In the genomic region with DNA sequence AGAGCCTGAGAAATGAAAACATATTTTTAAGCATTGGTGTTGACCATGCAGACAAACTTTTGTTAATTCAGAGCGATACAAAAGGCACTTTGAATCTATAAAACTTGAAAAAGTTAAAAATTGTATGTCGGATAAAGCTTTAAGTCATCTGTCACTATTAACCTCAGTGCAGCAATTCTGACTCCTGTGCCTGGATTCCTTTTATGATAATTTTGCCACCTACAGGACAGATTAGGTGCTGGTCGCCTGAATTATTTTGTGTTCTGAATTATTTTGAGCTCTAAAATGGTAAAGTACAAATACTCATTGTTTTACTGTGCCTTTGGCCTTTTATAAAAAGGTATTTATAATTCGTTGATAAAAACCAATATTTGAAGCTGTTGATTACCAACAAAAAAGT, we compare ENCODE assay signal across 8 cellular contexts. TPM values are rescaled to one million over a fixed set of nuclear protein-coding genes. Genes with fewer than 3 reads are reported as not detected.
DNase-seq lines count a peak whose midpoint lies in the region; ATAC-seq, FAIRE-seq and TF ChIP-seq lines count a peak whose summit lies in the region.

No MANE protein-coding gene starts in this region.

- H3K9me3 ChIP-seq in A549 (no peaks in the 10 kb centered on the region), esophagus muscularis mucosa (no peaks in the 10 kb centered on the region), gastrocnemius medialis (no peaks in the 10 kb centered on the region)

- peaks cover 46% of the 10 kb centered on the region for H3K36me3 Mint-ChIP-seq in stimulated activated effector memory CD8-positive, alpha-beta T cell treated with anti-CD3 and anti-CD28 coated beads, Interleukin-12 subunit alpha, Interleukin-12 subunit beta, amount 100 ng/mL, for 72 hours
- H3K36me3 Mint-ChIP-seq in activated T-cell treated with anti-CD3 and anti-CD28 coated beads, Interleukin-2, amount 50 U/mL, for 72 hours (ENCODE audit: insufficient read depth in 2 of 2) = peaks cover 16 to 38% of the 10 kb centered on the region in 2 donors

- CTCF ChIA-PET in A549 (lab: Yijun Ruan, JAX) = interaction anchor here (0.6 to 1.4 kb wide), 8 partner anchors 8 to 336 kb away, joined by 3 to 7 read pairs (median 4); a partner anchor contains a TSS

- no peak overlapping the region for H3K4me3 ChIP-seq in A549
- no peak overlapping the region for H3K4me3 ChIP-seq in esophagus muscularis mucosa
- no peak overlapping the region for H3K4me3 ChIP-seq in gastrocnemius medialis

- 0 out of 6 replicates have a peak, but pooled peaks of 1 of the 2 experiments have one; percentile 45 for ATAC-seq in A549
- ATAC-seq in stimulated activated effector memory CD8-positive, alpha-beta T cell treated with anti-CD3 and anti-CD28 coated beads, Interleukin-12 subunit alpha, Interleukin-12 subunit beta, amount 100 ng/mL, for 72 hours = peak; percentile 66
- ATAC-seq in activated T-cell treated with anti-CD3 and anti-CD28 coated beads, Interleukin-2, amount 50 U/mL, for 72 hours (replicated peaks in 1 of 2) = no peak
- ATAC-seq in gastrocnemius medialis = no peak

- no peaks in the 10 kb centered on the region for H3K9me3 Mint-ChIP-seq in stimulated activated effector memory CD8-positive, alpha-beta T cell treated with anti-CD3 and anti-CD28 coated beads, Interleukin-12 subunit alpha, Interleukin-12 subunit beta, amount 100 ng/mL, for 72 hours
- H3K9me3 Mint-ChIP-seq in activated T-cell treated with anti-CD3 and anti-CD28 coated beads, Interleukin-2, amount 50 U/mL, for 72 hours = peaks cover 4 to 7% of the 10 kb centered on the region in 2 donors

- H3K27ac ChIP-seq in A549 = no peak overlapping the region
- H3K27ac ChIP-seq in esophagus muscularis mucosa (replicated peaks in 1 of 4) = no peak overlapping the region
- H3K27ac ChIP-seq in gastrocnemius medialis = no peak overlapping the region

- H3K27ac Mint-ChIP-seq in stimulated activated effector memory CD8-positive, alpha-beta T cell treated with anti-CD3 and anti-CD28 coated beads, Interleukin-12 subunit alpha, Interleukin-12 subunit beta, amount 100 ng/mL, for 72 hours = no peak overlapping the region
- no peak overlapping the region for H3K27ac Mint-ChIP-seq in activated T-cell treated with anti-CD3 and anti-CD28 coated beads, Interleukin-2, amount 50 U/mL, for 72 hours

- H3K27me3 ChIP-seq in esophagus muscularis mucosa (no peaks in the 10 kb centered on the region), gastrocnemius medialis (no peaks in the 10 kb centered on the region)

- DNase-seq in A549 (ENCODE audit: low read depth in 1 of 2, low spot score in 1 of 2) (peak in 1 of 2 experiments; percentile 28), MV-4-11 (lab: John Stamatoyannopoulos, UW) (peak; percentile 28), esophagus muscularis mucosa (ENCODE audit: extremely low spot score) (no peak), gastrocnemius medialis (no peak), NK-92 (lab: John Stamatoyannopoulos, UW; ENCODE audit: unreplicated experiment) (no peak)
- no peak for DNase-seq in stimulated activated effector memory CD8-positive, alpha-beta T cell treated with anti-CD3 and anti-CD28 coated beads, Interleukin-12 subunit alpha, Interleukin-12 subunit beta, amount 100 ng/mL, for 72 hours (ENCODE audit: low spot score in 2 of 2)
- DNase-seq in activated T-cell treated with anti-CD3 and anti-CD28 coated beads, Interleukin-2, amount 50 U/mL, for 72 hours = no peak

- no peak for FAIRE-seq in A549 (lab: Jason Lieb, UNC)

- H3K4me3 Mint-ChIP-seq in stimulated activated effector memory CD8-positive, alpha-beta T cell treated with anti-CD3 and anti-CD28 coated beads, Interleukin-12 subunit alpha, Interleukin-12 subunit beta, amount 100 ng/mL, for 72 hours = no peak overlapping the region
- H3K4me3 Mint-ChIP-seq in activated T-cell treated with anti-CD3 and anti-CD28 coated beads, Interleukin-2, amount 50 U/mL, for 72 hours = no peak overlapping the region

- TF ChIP-seq EP300 in A549 (IDR thresholded peaks at IDR 0.05) = no peak
- TF ChIP-seq EP300 in esophagus muscularis mucosa (IDR thresholded peaks at IDR 0.05) = no peak

- POLR2A ChIA-PET in A549 (lab: Yijun Ruan, JAX) = interaction anchor here (1.0 to 2.0 kb wide), 3 partner anchors 19 to 129 kb away, joined by 3 to 5 read pairs (median 5); a partner anchor contains a TSS

- H3K36me3 ChIP-seq in esophagus muscularis mucosa (peaks cover 0 to 16% (median 0%) of the 10 kb centered on the region in 4 donors), gastrocnemius medialis (no peaks in the 10 kb centered on the region)

- TF ChIP-seq POLR2A in A549 (IDR thresholded peaks at IDR 0.05; ENCODE audit: low read length) = no peak
- TF ChIP-seq POLR2A in esophagus muscularis mucosa (IDR thresholded peaks at IDR 0.05; ENCODE audit: low read depth) = no peak
- TF ChIP-seq POLR2A in gastrocnemius medialis (IDR thresholded peaks at IDR 0.05) = no peak

- peaks cover 21% of the 10 kb centered on the region for H3K4me1 Mint-ChIP-seq in stimulated activated effector memory CD8-positive, alpha-beta T cell treated with anti-CD3 and anti-CD28 coated beads, Interleukin-12 subunit alpha, Interleukin-12 subunit beta, amount 100 ng/mL, for 72 hours
- peaks cover 27% of the 10 kb centered on the region for H3K4me1 Mint-ChIP-seq in activated T-cell treated with anti-CD3 and anti-CD28 coated beads, Interleukin-2, amount 50 U/mL, for 72 hours (ENCODE audit: low read depth)

- peak; percentile 19 to 36; a peak in 4 of 5 replicates for TF ChIP-seq RAD21 in A549 (conservative IDR thresholded peaks at IDR 0.05 in 1 of 2, IDR thresholded peaks at IDR 0.05 in 1 of 2)

- TF ChIP-seq CTCF in A549 (IDR thresholded peaks at IDR 0.05) (peak; percentile 25; the same call in 1 of the 3 replicates), GM12874 (IDR thresholded peaks at IDR 0.05; ENCODE audit: insufficient read depth, low read depth, low read length) (peak; percentile 25; the same call in 1 of the 2 replicates), esophagus muscularis mucosa (IDR thresholded peaks at IDR 0.05) (peak; percentile 14 to 46 (median 20)), gastrocnemius medialis (IDR thresholded peaks at IDR 0.05 in 4 of 5, conservative IDR thresholded peaks at IDR 0.05 in 1 of 5) (no peak)

- H3K4me1 ChIP-seq in A549 (no peaks in the 10 kb centered on the region), esophagus muscularis mucosa (no peaks in the 10 kb centered on the region), gastrocnemius medialis (no peaks in the 10 kb centered on the region)

- in situ Hi-C loops in gastrocnemius medialis (cut with MboI; ENCODE audit: low sequenced_read_pairs in 4 of 4) = no loop called here

- intact Hi-C loops in esophagus muscularis mucosa (cut with DNase I) = no loop called here
- intact Hi-C loops in gastrocnemius medialis (cut with DNase I; ENCODE audit: low total_unique reads) = no loop called here

- no peak overlapping the region for H3K4me2 ChIP-seq in A549

- H3K27me3 Mint-ChIP-seq in activated T-cell treated with anti-CD3 and anti-CD28 coated beads, Interleukin-2, amount 50 U/mL, for 72 hours (ENCODE audit: low read depth) = no peaks in the 10 kb centered on the region

- WGBS in A549 (ENCODE audit: missing lambda C conversion rate) = 5% methylated on average over 4 of the region's 4 CpGs
- 54% methylated on average over 4 of the region's 4 CpGs for WGBS in esophagus muscularis mucosa

TF ChIP-seq in A549, 52 proteins besides CTCF, POLR2A, EP300 and RAD21:
- TF ChIP-seq SMC3 (IDR thresholded peaks at IDR 0.05) (0 out of 3 replicates have a peak, but pooled peaks have one; percentile 25), FOSB (CRISPR knock-in tag; IDR thresholded peaks at IDR 0.05) (no peak), CEBPB (IDR thresholded peaks at IDR 0.05) (no peak)

RNA-seq across cellular contexts. Expression of a gene that starts 19.4 kb away (rescaled TPM):
- 11.6 and 17.4 TPM in 2 replicates for polyA plus RNA-seq in A549 (2011; rRNA removed)
- 22.5 and 23.1 TPM in 2 replicates for polyA plus RNA-seq in A549 (2012; cell fraction: cytosol; rRNA removed)
- polyA plus RNA-seq in A549 (2012; cell fraction: nucleus; rRNA removed) = 19.3 and 22.8 TPM in 2 replicates
- polyA plus RNA-seq in A549 (2017; fragmentation: RNase III; extraction: RNeasy Plus Mini Kit Qiagen cat#74134 plus additional on column Dnase treatment) = 18.3 to 24.9 TPM (median 18.6 TPM) in 3 replicates
- 13.1 and 15.2 TPM in 2 replicates for polyA minus RNA-seq in A549 (2011; rRNA and poly(A)+ RNA removed)
- 10 to 100 TPM; 19.5 to 34.1 (median 24.1) TPM for total RNA-seq in esophagus muscularis mucosa
- total RNA-seq in activated T-cell treated with anti-CD3 and anti-CD28 coated beads, Interleukin-2, amount 50 U/mL, for 72 hours = 10 to 100 TPM; 74.7 to 79.9 TPM
- total RNA-seq in gastrocnemius medialis = 10 to 100 TPM in 2 of 4 donors, 1 to 10 TPM in 2; 4.9 to 23.7 (median 9.1) TPM

RNA-seq across cellular contexts. Expression of a gene that starts 53.7 kb away (rescaled TPM):
- polyA plus RNA-seq in A549 (2011; rRNA removed) (0.30 and 0.81 TPM in 2 replicates), A549 (2017; fragmentation: RNase III; extraction: RNeasy Plus Mini Kit Qiagen cat#74134 plus additional on column Dnase treatment) (0.13 to 0.18 TPM (median 0.14 TPM) in 3 replicates)
- polyA plus RNA-seq in A549 (2012; cell fraction: cytosol; rRNA removed) = 0.07 and 0.12 TPM in 2 replicates
- 0.04 and 0.07 TPM in 2 replicates for polyA plus RNA-seq in A549 (2012; cell fraction: nucleus; rRNA removed)
- 0.10 and 0.21 TPM in 2 replicates for polyA minus RNA-seq in A549 (2011; rRNA and poly(A)+ RNA removed)
- total RNA-seq in esophagus muscularis mucosa (1 to 10 TPM; 3.3 to 5.2 (median 4.3) TPM), gastrocnemius medialis (1 to 10 TPM in 3 of 4 donors, under 1 TPM in 1; 0.85 to 6.4 (median 3.1) TPM)
- total RNA-seq in activated T-cell treated with anti-CD3 and anti-CD28 coated beads, Interleukin-2, amount 50 U/mL, for 72 hours = 10 to 100 TPM; 40.5 to 43.3 TPM

Comparison
In these comparisons a context has a peak if more than half of its experiments do, and no peak if none do; other contexts are left out.
1. CTCF ChIP-seq: peak in A549 (single experiment), GM12874 (single experiment) and esophagus muscularis mucosa (3 of 3); none in gastrocnemius medialis (0 of 5).
2. RNA of a gene that starts 53.7 kb away (total RNA-seq): 40.5 to 43.3 TPM in activated T-cell treated with anti-CD3 and anti-CD28 coated beads, Interleukin-2, amount 50 U/mL, for 72 hours; 3.3 to 5.2 TPM in esophagus muscularis mucosa and 0.85 to 6.4 TPM in gastrocnemius medialis; every median in the first group is over 4 times any median in the second.